Comparison of ENCODE assay signal across 18 cellular contexts in the genomic region with DNA sequence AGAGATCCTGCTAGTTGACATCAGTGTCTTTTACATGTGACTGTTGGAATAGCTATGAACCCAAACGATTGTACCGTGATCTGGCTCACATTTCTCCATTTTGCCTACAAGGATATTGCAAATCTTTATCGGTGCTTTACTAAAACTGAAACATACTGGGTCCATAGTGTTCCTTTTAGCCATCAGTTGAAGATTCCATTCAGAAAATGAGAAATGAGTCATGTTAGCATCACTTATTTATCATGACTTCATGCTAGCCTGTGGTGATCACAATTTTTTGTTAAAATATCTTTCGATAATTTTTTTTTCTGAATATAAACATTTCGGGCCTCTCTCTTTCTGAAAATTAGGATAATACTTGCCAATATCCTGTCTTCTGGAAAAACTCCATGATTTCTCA.
A peak's percentile ranks its signal among the peaks of the same experiment; 100 is the strongest.
DNase-seq lines count a peak whose midpoint lies in the region; ATAC-seq and TF ChIP-seq lines count a peak whose summit lies in the region.
"Had no signal": no experiment of that assay in that cellular context is flagged by ENCODE, and none has a peak within 500 bp of the region (broad histone marks: within the 10 kb centered on the region; RNA-seq: fewer than 3 reads in every experiment).

No MANE protein-coding gene starts in this region.

- peaks cover 29% of the 10 kb centered on the region for H3K4me1 Mint-ChIP-seq in activated T-cell treated with anti-CD3 and anti-CD28 coated beads, Interleukin-2, amount 50 U/mL, for 24 hours (ENCODE audit: low read depth)
- H3K4me1 Mint-ChIP-seq in activated T-helper 17 cell treated with anti-CD3 and anti-CD28 coated beads, Interleukin-2, amount 50 U/mL, for 72 hours: no peaks in the 10 kb centered on the region
- H3K4me1 Mint-ChIP-seq: B cell had no signal

- TF ChIP-seq CTCF in fibroblast of mammary gland (conservative IDR thresholded peaks at IDR 0.05; ENCODE audit: control insufficient read depth, insufficient read depth, low read depth, low read length): no peak

- peak overlapping the region; percentile 45 for H3K27ac Mint-ChIP-seq in activated T-cell treated with anti-CD3 and anti-CD28 coated beads, Interleukin-2, amount 50 U/mL, for 24 hours
- no peak overlapping the region for H3K27ac Mint-ChIP-seq in activated T-helper 17 cell treated with anti-CD3 and anti-CD28 coated beads, Interleukin-2, amount 50 U/mL, for 72 hours
- H3K27ac Mint-ChIP-seq: B cell; CD4-positive, alpha-beta T cell; HFFc6 had no signal

- H3K9me3 Mint-ChIP-seq in activated T-cell treated with anti-CD3 and anti-CD28 coated beads, Interleukin-2, amount 50 U/mL, for 24 hours: no peaks in the 10 kb centered on the region
- no peaks in the 10 kb centered on the region for H3K9me3 Mint-ChIP-seq in activated T-helper 17 cell treated with anti-CD3 and anti-CD28 coated beads, Interleukin-2, amount 50 U/mL, for 72 hours
- H3K9me3 Mint-ChIP-seq: CD4-positive, alpha-beta T cell had no signal

- no peak overlapping the region for H3K4me3 ChIP-seq in fibroblast of mammary gland (ENCODE audit: control insufficient read depth, low read depth, low read length)

- H3K4me3 Mint-ChIP-seq in activated T-cell treated with anti-CD3 and anti-CD28 coated beads, Interleukin-2, amount 50 U/mL, for 24 hours: no peak overlapping the region
- no peak overlapping the region for H3K4me3 Mint-ChIP-seq in activated T-helper 17 cell treated with anti-CD3 and anti-CD28 coated beads, Interleukin-2, amount 50 U/mL, for 72 hours
- H3K4me3 Mint-ChIP-seq: B cell; CD4-positive, alpha-beta T cell; HFFc6 had no signal

- no peak for DNase-seq in activated T-cell treated with anti-CD3 and anti-CD28 coated beads, Interleukin-2, amount 50 U/mL, for 24 hours
- DNase-seq in activated T-cell treated with anti-CD3 and anti-CD28 coated beads, Interleukin-2, amount 50 U/mL, for 1 hour: no peak
- DNase-seq in fibroblast of mammary gland (ENCODE audit: low read depth) (peak; percentile 63), putamen (ENCODE audit: low spot score) (no peak)
- DNase-seq: 8988T; C1 segment of cervical spinal cord; Calu3; CD4-positive, alpha-beta T cell; DMS 273 treated with DMSO at 0.1 percent for 48 hours; DMS79; GF-D8; HCEC 1CT; HFFc6 had no signal

- ATAC-seq in activated T-helper 17 cell treated with anti-CD3 and anti-CD28 coated beads, Interleukin-2, amount 50 U/mL, for 72 hours (replicated peaks): peak; percentile 23
- ATAC-seq in GM21576 (IDR thresholded peaks at IDR 0.05; ENCODE audit: unreplicated experiment): no peak
- no peak for ATAC-seq in HG02642 (IDR thresholded peaks at IDR 0.05; ENCODE audit: poor library complexity, unreplicated experiment)
- ATAC-seq: HepG2 had no signal

- peaks cover 3% of the 10 kb centered on the region for H3K27me3 Mint-ChIP-seq in activated T-cell treated with anti-CD3 and anti-CD28 coated beads, Interleukin-2, amount 50 U/mL, for 24 hours
- H3K27me3 Mint-ChIP-seq in activated T-helper 17 cell treated with anti-CD3 and anti-CD28 coated beads, Interleukin-2, amount 50 U/mL, for 72 hours: no peaks in the 10 kb centered on the region
- H3K27me3 Mint-ChIP-seq: B cell; CD4-positive, alpha-beta T cell had no signal

- no peaks in the 10 kb centered on the region for H3K36me3 Mint-ChIP-seq in activated T-cell treated with anti-CD3 and anti-CD28 coated beads, Interleukin-2, amount 50 U/mL, for 24 hours (ENCODE audit: low read depth)
- no peaks in the 10 kb centered on the region for H3K36me3 Mint-ChIP-seq in activated T-helper 17 cell treated with anti-CD3 and anti-CD28 coated beads, Interleukin-2, amount 50 U/mL, for 72 hours (ENCODE audit: low read depth)
